ENCODE assay signal across 8 cellular contexts in genomic region chrX:64205441-64205734, GRCh38. TPM values are rescaled to one million over a fixed set of nuclear protein-coding genes. Genes with fewer than 3 reads are reported as not detected.
DNase-seq lines count a peak whose midpoint lies in the region; ATAC-seq and TF ChIP-seq lines count a peak whose summit lies in the region.

Gene AMER1 (minus strand): TSS chrX:64205708. CDS start chrX:64193286, 12,422 bp downstream.

- H3K9ac ChIP-seq in iPS-15b (ENCODE audit: low read depth, low read length) = no peak within 1 kb of the TSS

- peak within 1 kb of the TSS; percentile 77 for H3K27ac ChIP-seq in CD8-positive, alpha-beta T cell (ENCODE audit: low read depth, low read length)

- peak within 1 kb of the TSS; percentile 57 for H3K4me3 ChIP-seq in CD8-positive, alpha-beta T cell (ENCODE audit: low read depth, low read length)
- H3K4me3 ChIP-seq in iPS-15b (ENCODE audit: low read depth, low read length) = peak within 1 kb of the TSS; percentile 65

- CTCF ChIA-PET in CD8-positive, alpha-beta T cell (lab: Charles Lee) = no interaction called here

- no peaks in the 10 kb centered on the region for H3K9me3 ChIP-seq in CD8-positive, alpha-beta T cell (ENCODE audit: low read length)
- peaks cover 4% of the 10 kb centered on the region for H3K9me3 ChIP-seq in iPS-15b (ENCODE audit: control insufficient read depth, insufficient read depth, low read length)

- H3K9me3 Mint-ChIP-seq in CD8-positive, alpha-beta T cell = no peaks in the 10 kb centered on the region
- no peaks in the 10 kb centered on the region for H3K9me3 Mint-ChIP-seq in activated naive CD8-positive, alpha-beta T cell treated with anti-CD3 and anti-CD28 coated beads for 36 hours

- H3K4me3 Mint-ChIP-seq in CD8-positive, alpha-beta T cell = peak within 1 kb of the TSS; percentile 92
- peak within 1 kb of the TSS; percentile 81 for H3K4me3 Mint-ChIP-seq in activated naive CD8-positive, alpha-beta T cell treated with anti-CD3 and anti-CD28 coated beads for 36 hours

- no peak for TF ChIP-seq CTCF in CD8-positive, alpha-beta T cell (IDR thresholded peaks at IDR 0.05)

- POLR2A ChIA-PET in CD8-positive, alpha-beta T cell (lab: Charles Lee) = interaction anchor here (1.7 kb wide), 1 partner anchor 451 kb away, joined by 10 read pairs; a partner anchor contains a TSS

- intact Hi-C loops in CD8-positive, alpha-beta T cell (cut with DNase I, micrococcal nuclease) = loop anchor here (1.0 to 5.0 kb wide), 5 partner anchors 190 to 1327 kb away; partner anchors contain the start of genes LAS1L (in 1 of the 2), MTMR8 (in 1 of the 2) and ZC4H2 (in 1 of the 2)

- H3K36me3 Mint-ChIP-seq in CD8-positive, alpha-beta T cell = peaks cover 2% of the 10 kb centered on the region
- no peaks in the 10 kb centered on the region for H3K36me3 Mint-ChIP-seq in activated naive CD8-positive, alpha-beta T cell treated with anti-CD3 and anti-CD28 coated beads for 36 hours

- H3K27ac Mint-ChIP-seq in CD8-positive, alpha-beta T cell = peak within 1 kb of the TSS; percentile 93
- peak within 1 kb of the TSS; percentile 90 for H3K27ac Mint-ChIP-seq in activated naive CD8-positive, alpha-beta T cell treated with anti-CD3 and anti-CD28 coated beads for 36 hours

- ATAC-seq in CD8-positive, alpha-beta T cell = no peak
- peak; percentile 34 for ATAC-seq in GM19463 (IDR thresholded peaks at IDR 0.05; ENCODE audit: unreplicated experiment)
- ATAC-seq in HG03457 (IDR thresholded peaks at IDR 0.05; ENCODE audit: unreplicated experiment) = peak; percentile 36
- ATAC-seq in stimulated activated naive CD8-positive, alpha-beta T cell treated with anti-CD3 and anti-CD28 coated beads, Interleukin-15, Interleukin-2, amounts not matched to agents 100 U/mL and 50 U/mL, for 24 hours = peak; percentile 66

- no peak for DNase-seq in CD8-positive, alpha-beta T cell
- no peak for DNase-seq in activated naive CD8-positive, alpha-beta T cell treated with anti-CD3 and anti-CD28 coated beads for 36 hours
- DNase-seq in stimulated activated naive CD8-positive, alpha-beta T cell treated with anti-CD3 and anti-CD28 coated beads, Interleukin-15, Interleukin-2, amounts not matched to agents 100 U/mL and 50 U/mL, for 24 hours = no peak
- no peak for DNase-seq in HuH-7 (ENCODE audit: low spot score)
- no peak for DNase-seq in SK-N-DZ (ENCODE audit: low spot score)

- no peaks in the 10 kb centered on the region for H3K36me3 ChIP-seq in CD8-positive, alpha-beta T cell (ENCODE audit: insufficient read depth, low read length)
- H3K36me3 ChIP-seq in iPS-15b (ENCODE audit: control insufficient read depth, insufficient read depth, low read length) = no peaks in the 10 kb centered on the region

- H3K4me1 Mint-ChIP-seq in CD8-positive, alpha-beta T cell (ENCODE audit: low read depth) = peaks cover 23% of the 10 kb centered on the region
- H3K4me1 Mint-ChIP-seq in activated naive CD8-positive, alpha-beta T cell treated with anti-CD3 and anti-CD28 coated beads for 36 hours = peaks cover 10% of the 10 kb centered on the region

- H3K4me1 ChIP-seq in CD8-positive, alpha-beta T cell (ENCODE audit: insufficient read depth, low read length) = peaks cover 11% of the 10 kb centered on the region
- H3K4me1 ChIP-seq in iPS-15b (ENCODE audit: control insufficient read depth, insufficient read depth, low read length) = peaks cover 3% of the 10 kb centered on the region

- no peaks in the 10 kb centered on the region for H3K27me3 ChIP-seq in CD8-positive, alpha-beta T cell (ENCODE audit: insufficient read depth, low read length)
- H3K27me3 ChIP-seq in iPS-15b (ENCODE audit: control insufficient read depth, insufficient read depth, low read length) = peaks cover 10% of the 10 kb centered on the region

- H3K27me3 Mint-ChIP-seq in CD8-positive, alpha-beta T cell (ENCODE audit: low read depth) = no peaks in the 10 kb centered on the region
- no peaks in the 10 kb centered on the region for H3K27me3 Mint-ChIP-seq in activated naive CD8-positive, alpha-beta T cell treated with anti-CD3 and anti-CD28 coated beads for 36 hours

RNA-seq across cellular contexts. Expression of gene AMER1, which starts in this region (rescaled TPM):
- 1 to 10 TPM; 2.3 to 2.7 TPM for total RNA-seq in CD8-positive, alpha-beta T cell
- 1 to 10 TPM; 4.3 to 4.4 TPM for total RNA-seq in activated naive CD8-positive, alpha-beta T cell treated with anti-CD3 and anti-CD28 coated beads for 36 hours
- 5.8 and 7.6 TPM in 2 replicates for polyA plus RNA-seq in SK-N-DZ (2014; cell fraction: cytosol; rRNA removed)
- polyA plus RNA-seq in SK-N-DZ (2014; cell fraction: nucleus; rRNA removed) = 3.4 and 5.5 TPM in 2 replicates
